22 cellular contexts compared by ENCODE assay signal in the genomic region with DNA sequence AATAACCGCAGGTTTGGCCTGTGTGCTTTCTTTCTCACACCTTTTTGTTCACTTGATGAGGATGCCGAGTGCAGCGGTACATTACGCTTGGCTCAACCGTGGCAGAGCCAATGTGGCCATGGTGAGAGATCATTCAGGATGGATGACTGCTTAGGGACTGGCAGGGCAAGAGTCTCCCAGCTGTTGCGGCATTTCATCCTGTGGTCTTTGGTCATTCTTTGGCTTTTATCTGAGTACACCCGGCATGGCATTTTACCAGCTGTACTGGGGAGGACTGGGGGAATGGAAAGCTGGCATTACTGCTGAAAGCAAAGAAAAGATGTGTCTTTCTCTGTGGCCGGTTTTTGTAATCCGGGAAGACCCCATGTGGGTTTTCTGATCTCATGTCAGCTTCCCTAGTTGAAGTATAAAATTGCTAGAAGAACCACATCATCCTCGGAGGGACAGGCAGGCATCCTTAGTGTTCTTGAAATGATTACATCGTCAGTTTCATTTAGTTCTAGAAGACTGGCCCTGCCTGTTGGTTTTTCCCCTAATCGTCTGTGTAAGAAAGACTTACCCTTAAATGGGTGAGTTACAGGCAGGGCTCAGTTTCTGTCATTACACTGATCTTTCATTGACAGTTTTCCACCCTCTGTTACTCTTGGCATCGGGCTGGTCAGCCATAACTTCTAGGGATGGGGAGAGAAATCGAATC. TPM values are rescaled to one million over a fixed set of nuclear protein-coding genes. Genes with fewer than 3 reads are reported as not detected.
DNase-seq lines count a peak whose midpoint lies in the region; TF ChIP-seq lines count a peak whose summit lies in the region.
"Had no signal": no experiment of that assay in that cellular context is flagged by ENCODE, and none has a peak within 500 bp of the region (broad histone marks: within the 10 kb centered on the region; RNA-seq: fewer than 3 reads in every experiment).

No MANE protein-coding gene starts in this region.

- H3K9me3 ChIP-seq in MM.1S (replicated peaks; ENCODE audit: insufficient read depth, low read length) (no peaks in the 10 kb centered on the region), thyroid gland (no peaks in the 10 kb centered on the region)
- H3K9me3 ChIP-seq: BLaER1, Peyer's patch had no signal

- no peak for TF ChIP-seq POLR2A in thyroid gland (IDR thresholded peaks at IDR 0.05)

- H3K4me3 ChIP-seq in MM.1S (ENCODE audit: low read length) (peak overlapping the region; percentile 25), thyroid gland (replicated peaks in 1 of 3) (no peak overlapping the region)
- H3K4me3 ChIP-seq: BLaER1, GM12878, GM23248, Peyer's patch had no signal

- peak overlapping the region; percentile 59 for H3K4me2 ChIP-seq in MM.1S (ENCODE audit: low read depth, low read length)
- H3K4me2 ChIP-seq: BLaER1 had no signal

- TF ChIP-seq CTCF in MM.1S (IDR thresholded peaks at IDR 0.05; ENCODE audit: low read length) (no peak), thyroid gland (IDR thresholded peaks at IDR 0.05) (no peak)

- H3K36me3 ChIP-seq in MM.1S (replicated peaks; ENCODE audit: insufficient read depth, low read length) (no peaks in the 10 kb centered on the region; the same call in 1 of the 2 replicates), thyroid gland (no peaks in the 10 kb centered on the region)
- H3K36me3 ChIP-seq: BLaER1, Peyer's patch had no signal

- H3K9ac ChIP-seq in MM.1S (ENCODE audit: low read length) = no peak overlapping the region
- H3K9ac ChIP-seq: BLaER1, GM23248 had no signal

- H3K4me1 ChIP-seq in MM.1S (ENCODE audit: low read length) = peaks cover 29% of the 10 kb centered on the region
- peaks cover 34 to 36% of the 10 kb centered on the region in 2 donors for H3K4me1 ChIP-seq in thyroid gland
- H3K4me1 ChIP-seq: Peyer's patch had no signal

- peaks cover 97% of the 10 kb centered on the region for H3K79me2 ChIP-seq in MM.1S (ENCODE audit: low read length)

- 74% methylated on average over 14 of the region's 14 CpGs for whole genome bisulfite sequencing in thyroid gland, 2 donors

- H3F3A ChIP-seq in MM.1S (ENCODE audit: insufficient read depth, low read length) = peaks cover 21% of the 10 kb centered on the region

- DNase-seq in MM.1S = peak; percentile 88
- no peak for DNase-seq in caudate nucleus (lab: John Stamatoyannopoulos, UW)
- peak; percentile 24 for DNase-seq in myocyte (ENCODE audit: low read depth)
- peak; percentile 34 to 59 for DNase-seq in thyroid gland
- DNase-seq in NCI-H2227 treated with DMSO at 0.1 percent for 48 hours (lab: John Stamatoyannopoulos, UW) = no peak
- DNase-seq in cortex of kidney (lab: John Stamatoyannopoulos, UW) = no peak
- DNase-seq in NCI-H2171 (lab: John Stamatoyannopoulos, UW) = no peak
- DNase-seq: ACHN; CD4-positive, alpha-beta T cell; COR-L47; DMS79; GM23248; HCEC 1CT; MV-4-11; NCI-H1417; NCI-H187; NCI-H2107; NCI-H510A; Peyer's patch had no signal

- peak overlapping the region; percentile 49; the same call in 1 of the 2 replicates for H3K27ac ChIP-seq in MM.1S (ENCODE audit: low read length)
- peak overlapping the region; percentile 86 for H3K27ac ChIP-seq in caudate nucleus (ENCODE audit: low read depth, low read length)
- H3K27ac ChIP-seq in thyroid gland = peak overlapping the region; percentile 6 to 44 (median 24)
- H3K27ac ChIP-seq: BLaER1, GM23248, Peyer's patch had no signal

- intact Hi-C loops in thyroid gland (cut with DNase I) = no loop called here

- no peaks in the 10 kb centered on the region for H3K27me3 ChIP-seq in MM.1S (replicated peaks; ENCODE audit: insufficient read depth, low read length)
- no peaks in the 10 kb centered on the region for H3K27me3 ChIP-seq in thyroid gland
- H3K27me3 ChIP-seq: BLaER1, Peyer's patch had no signal

- no peaks in the 10 kb centered on the region for H4K20me1 ChIP-seq in MM.1S (ENCODE audit: insufficient read depth, low read length)
- H4K20me1 ChIP-seq: BLaER1 had no signal

- H3K9me2 ChIP-seq in MM.1S (replicated peaks; ENCODE audit: insufficient read depth, low read length) = no peaks in the 10 kb centered on the region

- H2AFZ ChIP-seq in MM.1S (ENCODE audit: low read length) = no peak overlapping the region
- H2AFZ ChIP-seq: GM23248 had no signal

RNA-seq across cellular contexts. Expression of gene PCP4, which starts 15.1 kb away (rescaled TPM):
- total RNA-seq in myocyte (not detected in 2 replicates), thyroid gland (100 to 1,000 TPM in 3 of 4 donors, 10 to 100 TPM in 1; 67.9 to 318 (median 238) TPM)
- 0.13 TPM for polyA plus RNA-seq in myocyte (2012)
- total RNA-seq: CD4-positive, alpha-beta T cell; GM12878; GM23248; HT1080 had no signal
- polyA plus RNA-seq: GM12878, GM23248 had no signal

Comparison
In these comparisons a context has a peak if more than half of its experiments do, and no peak if none do; other contexts are left out.
1. DNase-seq: peak in MM.1S (single experiment), myocyte (single experiment) and thyroid gland (2 of 2); none in caudate nucleus (0 of 61), NCI-H2227 treated with DMSO at 0.1 percent for 48 hours (single experiment), cortex of kidney (single experiment) and NCI-H2171 (single experiment).
2. H3K27ac ChIP-seq: peak in every context shown above with its lines; median percentile 86 in caudate nucleus; 49 in MM.1S; 24 in thyroid gland.
3. RNA of gene PCP4, which starts 15.1 kb away (total RNA-seq): 67.9 to 318 TPM in thyroid gland; not detected in myocyte; every median in the first group is over 10 times any median in the second.